ENCODE assay signal across 10 cellular contexts in the genomic region with DNA sequence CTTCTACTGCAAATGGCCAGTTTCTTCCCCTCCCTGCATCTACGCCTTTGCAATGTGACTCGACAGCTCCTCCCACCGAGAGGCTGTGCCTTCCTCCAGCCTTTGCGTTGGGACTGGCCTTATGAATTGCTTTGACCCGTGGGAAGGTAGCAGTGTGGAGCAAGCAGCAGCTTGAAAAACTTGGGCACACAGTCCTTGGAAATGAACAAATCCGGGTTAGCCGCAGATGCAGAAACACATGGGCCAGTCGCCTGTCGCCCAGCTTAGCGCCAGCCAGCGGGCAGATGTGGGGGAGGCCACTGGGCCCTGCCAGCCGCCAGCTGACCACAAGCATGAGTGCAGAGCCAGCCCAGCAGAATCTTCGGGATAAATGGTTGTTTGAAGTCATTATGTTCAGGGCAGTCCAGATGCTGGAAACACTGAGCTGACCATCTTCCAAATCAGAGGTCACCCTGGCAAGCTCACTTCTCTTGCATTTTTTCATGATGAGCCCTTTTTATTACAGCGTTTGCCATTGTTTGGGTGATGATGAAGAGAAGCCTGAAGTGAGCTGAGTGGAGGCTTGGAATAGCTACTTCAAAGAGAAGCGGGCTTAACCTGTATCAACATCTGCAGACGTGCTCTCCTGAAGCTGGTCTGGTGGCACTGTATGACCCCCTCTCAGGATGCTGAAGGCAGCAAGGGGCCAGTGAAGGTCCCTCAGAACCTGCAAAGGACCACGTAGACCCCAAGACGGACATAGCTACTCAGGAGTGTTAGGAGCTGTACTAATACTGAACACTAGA. TPM values are rescaled to one million over a fixed set of nuclear protein-coding genes. Genes with fewer than 3 reads are reported as not detected.
DNase-seq lines count a peak whose midpoint lies in the region; ATAC-seq and TF ChIP-seq lines count a peak whose summit lies in the region.
"Had no signal": no experiment of that assay in that cellular context is flagged by ENCODE, and none has a peak within 500 bp of the region (broad histone marks: within the 10 kb centered on the region; RNA-seq: fewer than 3 reads in every experiment).

No MANE protein-coding gene starts in this region.

- H3K4me1 ChIP-seq in heart right ventricle (peaks cover 0 to 46% (median 9%) of the 10 kb centered on the region in 9 donors), OCI-LY7 (ENCODE audit: insufficient read depth, low read length, poor library complexity, severe bottlenecking) (no peaks in the 10 kb centered on the region)

- H3K4me3 ChIP-seq in heart right ventricle (no peak overlapping the region), skeletal muscle cell (ENCODE audit: low read depth, low read length) (no peak overlapping the region), OCI-LY7 (ENCODE audit: low read depth, low read length, poor library complexity, severe bottlenecking) (no peak overlapping the region)

- no peak overlapping the region for H2AFZ ChIP-seq in OCI-LY7 (ENCODE audit: low read length)

- H3K27ac Mint-ChIP-seq in WTC11, result peak overlapping the region; percentile 38; the same call in 1 of the 2 replicates

- H3K36me3 Mint-ChIP-seq in WTC11, result peaks cover 34% of the 10 kb centered on the region

- TF ChIP-seq CTCF in WTC11 (IDR thresholded peaks at IDR 0.05) (no peak), heart right ventricle (IDR thresholded peaks at IDR 0.05) (no peak), OCI-LY7 (conservative IDR thresholded peaks at IDR 0.05; ENCODE audit: low read length) (no peak)

- H3K27ac ChIP-seq in heart right ventricle (peak overlapping the region in 7 of 10 donors; percentile 31 to 70 (median 53)), OCI-LY7 (ENCODE audit: low read depth, low read length, poor library complexity, severe bottlenecking) (no peak overlapping the region)
- H3K27ac ChIP-seq: KMS-11 had no signal

- ATAC-seq in WTC11 (peak; percentile 71), heart right ventricle (peak; percentile 19 to 63 (median 42)), HG03342 (IDR thresholded peaks at IDR 0.05; ENCODE audit: unreplicated experiment) (no peak), GM21576 (IDR thresholded peaks at IDR 0.05; ENCODE audit: unreplicated experiment) (no peak)

- DNase-seq in ELF-1 (ENCODE audit: low read depth, low spot score), result peak; percentile 57
- no peak for DNase-seq in WTC11 (ENCODE audit: low spot score)
- no peak for DNase-seq in heart right ventricle
- DNase-seq in skeletal muscle cell (ENCODE audit: low read depth), result peak; percentile 56
- no peak for DNase-seq in effector CD4-positive, alpha-beta T cell
- DNase-seq in OCI-LY7 (ENCODE audit: low spot score), result no peak
- DNase-seq: activated naive CD4-positive, alpha-beta T cell treated with Interleukin-2 at 50 U/mL for 16 hours had no signal

- POLR2A ChIA-PET in WTC11 (lab: Charles Lee) (interaction anchor here (1.0 to 1.5 kb wide), 2 partner anchors 28 to 57 kb away, joined by 3 read pairs; a partner anchor contains a TSS), OCI-LY7 (lab: Charles Lee) (no interaction called here)

- no peaks in the 10 kb centered on the region; the same call in 1 of the 2 replicates for H3K9me3 Mint-ChIP-seq in WTC11

- H3K9me2 ChIP-seq in OCI-LY7 (ENCODE audit: insufficient read depth, low read length), result no peaks in the 10 kb centered on the region

- intact Hi-C loops in heart right ventricle (cut with DNase I) (loop anchor here in 3 of 10 donors (10.0 kb wide), 3 partner anchors 343 to 643 kb away; a partner anchor contains a TSS), OCI-LY7 (cut with micrococcal nuclease; ENCODE audit: unreplicated experiment) (no loop called here)

- peaks cover 11% of the 10 kb centered on the region for H3K4me1 Mint-ChIP-seq in WTC11

- no peak overlapping the region for H3K4me3 Mint-ChIP-seq in WTC11

- H3K9me3 ChIP-seq in heart right ventricle (no peaks in the 10 kb centered on the region), OCI-LY7 (ENCODE audit: low read length) (no peaks in the 10 kb centered on the region)

- CTCF ChIA-PET in WTC11 (lab: Charles Lee) (interaction anchor here (0.6 to 4.3 kb wide), 15 partner anchors 9 to 388 kb away, joined by 3 to 38 read pairs (median 5); a partner anchor contains a TSS), OCI-LY7 (lab: Charles Lee; ENCODE audit: unreplicated experiment) (interaction anchor here (0.8 kb wide), 1 partner anchor 21 kb away, joined by 3 read pairs; no protein-coding TSS in a partner anchor)

- 62 to 69% methylated on average over 18 of the region's 18 CpGs for WGBS in heart right ventricle, 2 donors

- H4K20me1 ChIP-seq in OCI-LY7 (ENCODE audit: insufficient read depth, low read length), result no peaks in the 10 kb centered on the region

- no TSS peak for BruUV-seq in OCI-LY7 (replicated peaks; lab: Mats Ljungman, UMichigan)

- H3K36me3 ChIP-seq in heart right ventricle (peaks cover 0 to 42% (median 21%) of the 10 kb centered on the region in 9 donors), OCI-LY7 (ENCODE audit: insufficient read depth, low read length) (peaks cover 34% of the 10 kb centered on the region)

- no peaks in the 10 kb centered on the region for H3K79me2 ChIP-seq in OCI-LY7 (ENCODE audit: insufficient read depth, low read depth, low read length)

- H3K27me3 Mint-ChIP-seq in WTC11 (ENCODE audit: low read depth), result no peaks in the 10 kb centered on the region

- H3K4me2 ChIP-seq in OCI-LY7 (ENCODE audit: low read length), result no peak overlapping the region
- H3K4me2 ChIP-seq: KMS-11 had no signal

- H3K27me3 ChIP-seq in heart right ventricle, result no peaks in the 10 kb centered on the region

TF ChIP-seq in WTC11, 78 proteins besides CTCF, POLR2A, EP300 and RAD21 (continues in another document):
- TF ChIP-seq GTF2I (CRISPR knock-in tag; conservative IDR thresholded peaks at IDR 0.05) (no peak), CREB1 (CRISPR knock-in tag; IDR thresholded peaks at IDR 0.05) (no peak)
- TF ChIP-seq, protein P1, sequence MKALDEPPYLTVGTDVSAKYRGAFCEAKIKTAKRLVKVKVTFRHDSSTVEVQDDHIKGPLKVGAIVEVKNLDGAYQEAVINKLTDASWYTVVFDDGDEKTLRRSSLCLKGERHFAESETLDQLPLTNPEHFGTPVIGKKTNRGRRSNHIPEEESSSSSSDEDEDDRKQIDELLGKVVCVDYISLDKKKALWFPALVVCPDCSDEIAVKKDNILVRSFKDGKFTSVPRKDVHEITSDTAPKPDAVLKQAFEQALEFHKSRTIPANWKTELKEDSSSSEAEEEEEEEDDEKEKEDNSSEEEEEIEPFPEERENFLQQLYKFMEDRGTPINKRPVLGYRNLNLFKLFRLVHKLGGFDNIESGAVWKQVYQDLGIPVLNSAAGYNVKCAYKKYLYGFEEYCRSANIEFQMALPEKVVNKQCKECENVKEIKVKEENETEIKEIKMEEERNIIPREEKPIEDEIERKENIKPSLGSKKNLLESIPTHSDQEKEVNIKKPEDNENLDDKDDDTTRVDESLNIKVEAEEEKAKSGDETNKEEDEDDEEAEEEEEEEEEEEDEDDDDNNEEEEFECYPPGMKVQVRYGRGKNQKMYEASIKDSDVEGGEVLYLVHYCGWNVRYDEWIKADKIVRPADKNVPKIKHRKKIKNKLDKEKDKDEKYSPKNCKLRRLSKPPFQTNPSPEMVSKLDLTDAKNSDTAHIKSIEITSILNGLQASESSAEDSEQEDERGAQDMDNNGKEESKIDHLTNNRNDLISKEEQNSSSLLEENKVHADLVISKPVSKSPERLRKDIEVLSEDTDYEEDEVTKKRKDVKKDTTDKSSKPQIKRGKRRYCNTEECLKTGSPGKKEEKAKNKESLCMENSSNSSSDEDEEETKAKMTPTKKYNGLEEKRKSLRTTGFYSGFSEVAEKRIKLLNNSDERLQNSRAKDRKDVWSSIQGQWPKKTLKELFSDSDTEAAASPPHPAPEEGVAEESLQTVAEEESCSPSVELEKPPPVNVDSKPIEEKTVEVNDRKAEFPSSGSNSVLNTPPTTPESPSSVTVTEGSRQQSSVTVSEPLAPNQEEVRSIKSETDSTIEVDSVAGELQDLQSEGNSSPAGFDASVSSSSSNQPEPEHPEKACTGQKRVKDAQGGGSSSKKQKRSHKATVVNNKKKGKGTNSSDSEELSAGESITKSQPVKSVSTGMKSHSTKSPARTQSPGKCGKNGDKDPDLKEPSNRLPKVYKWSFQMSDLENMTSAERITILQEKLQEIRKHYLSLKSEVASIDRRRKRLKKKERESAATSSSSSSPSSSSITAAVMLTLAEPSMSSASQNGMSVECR (CRISPR knock-in tag; IDR thresholded peaks at IDR 0.05; ENCODE audit: borderline replicate concordance), result no peak
- TF ChIP-seq, protein P2, sequence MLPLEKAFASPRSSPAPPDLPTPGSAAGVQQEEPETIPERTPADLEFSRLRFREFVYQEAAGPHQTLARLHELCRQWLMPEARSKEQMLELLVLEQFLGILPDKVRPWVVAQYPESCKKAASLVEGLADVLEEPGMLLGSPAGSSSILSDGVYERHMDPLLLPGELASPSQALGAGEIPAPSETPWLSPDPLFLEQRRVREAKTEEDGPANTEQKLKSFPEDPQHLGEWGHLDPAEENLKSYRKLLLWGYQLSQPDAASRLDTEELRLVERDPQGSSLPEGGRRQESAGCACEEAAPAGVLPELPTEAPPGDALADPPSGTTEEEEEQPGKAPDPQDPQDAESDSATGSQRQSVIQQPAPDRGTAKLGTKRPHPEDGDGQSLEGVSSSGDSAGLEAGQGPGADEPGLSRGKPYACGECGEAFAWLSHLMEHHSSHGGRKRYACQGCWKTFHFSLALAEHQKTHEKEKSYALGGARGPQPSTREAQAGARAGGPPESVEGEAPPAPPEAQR (CRISPR knock-in tag; IDR thresholded peaks at IDR 0.05), result no peak
- TF ChIP-seq, protein P3, sequence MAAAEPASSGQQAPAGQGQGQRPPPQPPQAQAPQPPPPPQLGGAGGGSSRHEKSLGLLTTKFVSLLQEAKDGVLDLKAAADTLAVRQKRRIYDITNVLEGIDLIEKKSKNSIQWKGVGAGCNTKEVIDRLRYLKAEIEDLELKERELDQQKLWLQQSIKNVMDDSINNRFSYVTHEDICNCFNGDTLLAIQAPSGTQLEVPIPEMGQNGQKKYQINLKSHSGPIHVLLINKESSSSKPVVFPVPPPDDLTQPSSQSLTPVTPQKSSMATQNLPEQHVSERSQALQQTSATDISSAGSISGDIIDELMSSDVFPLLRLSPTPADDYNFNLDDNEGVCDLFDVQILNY (CRISPR knock-in tag; IDR thresholded peaks at IDR 0.05), result no peak

RNA-seq across cellular contexts. Expression of a gene that starts 9.8 kb away (rescaled TPM):
- total RNA-seq in WTC11 (2021) (38.2 to 43.8 TPM (median 39.3 TPM) in 3 replicates), heart right ventricle (10 to 100 TPM; 28.4 to 90.6 (median 42.7) TPM), OCI-LY7 (2022) (36.1 and 36.5 TPM in 2 replicates)
- 100 to 1,000 TPM in 1 of 2 donors, 10 to 100 TPM in 1; 48.4 to 192 TPM for polyA plus RNA-seq in heart right ventricle
- total RNA-seq in OCI-LY7 (2014; rRNA removed; shearing (Covaris generic)), result 29.1 and 31.1 TPM in 2 replicates

RNA-seq across cellular contexts. Expression of a gene that starts 15.7 kb away (rescaled TPM):
- total RNA-seq in WTC11 (2021) (56.3 to 59.1 TPM (median 57.4 TPM) in 3 replicates), heart right ventricle (10 to 100 TPM in 8 of 10 donors, 1 to 10 TPM in 2; 9.7 to 35.1 (median 15.7) TPM), OCI-LY7 (2022) (11.4 and 14.3 TPM in 2 replicates)
- 10 to 100 TPM in 1 of 2 donors, 1 to 10 TPM in 1; 6.9 to 11.3 TPM for polyA plus RNA-seq in heart right ventricle
- 3.2 and 5.0 TPM in 2 replicates for total RNA-seq in OCI-LY7 (2014; rRNA removed; shearing (Covaris generic))

RNA-seq across cellular contexts. Expression of a gene that starts 27.5 kb away (rescaled TPM):
- total RNA-seq in WTC11 (2021), result 144 to 170 TPM (median 151 TPM) in 3 replicates
- 10 to 100 TPM; 23.8 to 36.3 (median 29.9) TPM for total RNA-seq in heart right ventricle
- polyA plus RNA-seq in heart right ventricle, result 10 to 100 TPM; 25.0 to 51.4 TPM
- 54.3 and 70.9 TPM in 2 replicates for total RNA-seq in OCI-LY7 (2014; rRNA removed; shearing (Covaris generic))
- 176 and 180 TPM in 2 replicates for total RNA-seq in OCI-LY7 (2022)

Comparison
In these comparisons a context has a peak if more than half of its experiments do, and no peak if none do; other contexts are left out.
1. DNase-seq: peak in ELF-1 (single experiment) and skeletal muscle cell (single experiment); none in WTC11 (single experiment), heart right ventricle (0 of 2), effector CD4-positive, alpha-beta T cell (single experiment) and OCI-LY7 (single experiment).
2. ATAC-seq: peak in WTC11 (single experiment) and heart right ventricle (8 of 8); none in HG03342 (single experiment) and GM21576 (single experiment).